ENCODE assay signal across 13 cellular contexts in genomic region chr1:11576109-11576875, GRCh38.
DNase-seq lines count a peak whose midpoint lies in the region; ATAC-seq lines count a peak whose summit lies in the region.
"Had no signal": no experiment of that assay in that cellular context is flagged by ENCODE, and none has a peak within 500 bp of the region (broad histone marks: within the 10 kb centered on the region; RNA-seq: fewer than 3 reads in every experiment).

No MANE protein-coding gene starts in this region.

- ATAC-seq in activated naive CD8-positive, alpha-beta T cell treated with anti-CD3 and anti-CD28 coated beads, Interleukin-2, amount 10 ng/mL, durations not matched to agents 7 days and 5 days (ENCODE audit: low read depth) = no peak
- ATAC-seq in activated naive CD8-positive, alpha-beta T cell treated with anti-CD3 and anti-CD28 coated beads, Interleukin-2, amount 50 U/mL, for 24 hours = no peak
- ATAC-seq in HG03520 (IDR thresholded peaks at IDR 0.05; ENCODE audit: unreplicated experiment) = no peak

- H3K4me1 Mint-ChIP-seq in activated naive CD8-positive, alpha-beta T cell treated with anti-CD3 and anti-CD28 coated beads, Interleukin-2, amount 10 ng/mL, durations not matched to agents 7 days and 5 days = no peaks in the 10 kb centered on the region
- H3K4me1 Mint-ChIP-seq in activated naive CD8-positive, alpha-beta T cell treated with anti-CD3 and anti-CD28 coated beads, Interleukin-2, amount 50 U/mL, for 24 hours = no peaks in the 10 kb centered on the region
- H3K4me1 Mint-ChIP-seq: B cell had no signal

- H3K4me3 Mint-ChIP-seq in activated naive CD8-positive, alpha-beta T cell treated with anti-CD3 and anti-CD28 coated beads, Interleukin-2, amount 10 ng/mL, durations not matched to agents 7 days and 5 days = no peak overlapping the region
- no peak overlapping the region for H3K4me3 Mint-ChIP-seq in activated naive CD8-positive, alpha-beta T cell treated with anti-CD3 and anti-CD28 coated beads, Interleukin-2, amount 50 U/mL, for 24 hours
- H3K4me3 Mint-ChIP-seq: B cell; CD4-positive, alpha-beta memory T cell; HFFc6 had no signal

- no peak for DNase-seq in activated naive CD8-positive, alpha-beta T cell treated with anti-CD3 and anti-CD28 coated beads, Interleukin-2, amount 10 ng/mL, durations not matched to agents 7 days and 5 days
- DNase-seq in activated naive CD8-positive, alpha-beta T cell treated with anti-CD3 and anti-CD28 coated beads, Interleukin-2, amount 50 U/mL, for 24 hours = no peak
- DNase-seq in SK-N-DZ (ENCODE audit: low spot score) = peak; percentile 81
- peak; percentile 66 for DNase-seq in myocyte (ENCODE audit: low read depth)
- no peak for DNase-seq in glomerular visceral epithelial cell (ENCODE audit: extremely low spot score)
- DNase-seq in NCI-H1694 (lab: John Stamatoyannopoulos, UW) = no peak
- DNase-seq: CD4-positive, alpha-beta memory T cell; DND-41; GF-D8; HCEC 1CT; HFFc6 had no signal

- H3K27me3 Mint-ChIP-seq in activated naive CD8-positive, alpha-beta T cell treated with anti-CD3 and anti-CD28 coated beads, Interleukin-2, amount 10 ng/mL, durations not matched to agents 7 days and 5 days = peaks cover 11% of the 10 kb centered on the region
- H3K27me3 Mint-ChIP-seq in activated naive CD8-positive, alpha-beta T cell treated with anti-CD3 and anti-CD28 coated beads, Interleukin-2, amount 50 U/mL, for 24 hours = peaks cover 3% of the 10 kb centered on the region

- peak overlapping the region; percentile 8 for H3K27ac Mint-ChIP-seq in activated naive CD8-positive, alpha-beta T cell treated with anti-CD3 and anti-CD28 coated beads, Interleukin-2, amount 10 ng/mL, durations not matched to agents 7 days and 5 days
- H3K27ac Mint-ChIP-seq in activated naive CD8-positive, alpha-beta T cell treated with anti-CD3 and anti-CD28 coated beads, Interleukin-2, amount 50 U/mL, for 24 hours = no peak overlapping the region
- H3K27ac Mint-ChIP-seq: B cell, HFFc6 had no signal

- POLR2A ChIA-PET in activated naive CD8-positive, alpha-beta T cell treated with anti-CD3 and anti-CD28 coated beads, Interleukin-2, amount 10 ng/mL, durations not matched to agents 7 days and 5 days (lab: Charles Lee) = no interaction called here

- no peaks in the 10 kb centered on the region for H3K9me3 Mint-ChIP-seq in activated naive CD8-positive, alpha-beta T cell treated with anti-CD3 and anti-CD28 coated beads, Interleukin-2, amount 10 ng/mL, durations not matched to agents 7 days and 5 days
- H3K9me3 Mint-ChIP-seq in activated naive CD8-positive, alpha-beta T cell treated with anti-CD3 and anti-CD28 coated beads, Interleukin-2, amount 50 U/mL, for 24 hours = no peaks in the 10 kb centered on the region
- H3K9me3 Mint-ChIP-seq: CD4-positive, alpha-beta memory T cell; HFFc6 had no signal

- no peaks in the 10 kb centered on the region for H3K36me3 Mint-ChIP-seq in activated naive CD8-positive, alpha-beta T cell treated with anti-CD3 and anti-CD28 coated beads, Interleukin-2, amount 10 ng/mL, durations not matched to agents 7 days and 5 days
- H3K36me3 Mint-ChIP-seq in activated naive CD8-positive, alpha-beta T cell treated with anti-CD3 and anti-CD28 coated beads, Interleukin-2, amount 50 U/mL, for 24 hours (ENCODE audit: low read depth) = no peaks in the 10 kb centered on the region
- H3K36me3 Mint-ChIP-seq: CD4-positive, alpha-beta memory T cell had no signal

Comparison
In these comparisons a context has a peak if more than half of its experiments do, and no peak if none do; other contexts are left out.
1. DNase-seq: peak in SK-N-DZ (single experiment) and myocyte (single experiment); none in activated naive CD8-positive, alpha-beta T cell treated with anti-CD3 and anti-CD28 coated beads, Interleukin-2, amount 10 ng/mL, durations not matched to agents 7 days and 5 days (single experiment), activated naive CD8-positive, alpha-beta T cell treated with anti-CD3 and anti-CD28 coated beads, Interleukin-2, amount 50 U/mL, for 24 hours (single experiment), glomerular visceral epithelial cell (single experiment) and NCI-H1694 (single experiment).